8 cellular contexts compared by ENCODE assay signal in genomic region chr10:63264852-63265617, GRCh38.
DNase-seq lines count a peak whose midpoint lies in the region; ATAC-seq, FAIRE-seq and TF ChIP-seq lines count a peak whose summit lies in the region.

No MANE protein-coding gene starts in this region.

- no peak for FAIRE-seq in bronchial epithelial cell (lab: Jason Lieb, UNC)

- H3K36me3 Mint-ChIP-seq in stimulated activated effector memory CD8-positive, alpha-beta T cell treated with anti-CD3 and anti-CD28 coated beads, Interleukin-12 subunit alpha, Interleukin-12 subunit beta, amount 100 ng/mL, for 72 hours, result peaks cover 51% of the 10 kb centered on the region

- peak; percentile 15 for ATAC-seq in HG03432 (IDR thresholded peaks at IDR 0.05; ENCODE audit: unreplicated experiment)
- no peak for ATAC-seq in stimulated activated effector memory CD8-positive, alpha-beta T cell treated with anti-CD3 and anti-CD28 coated beads, Interleukin-12 subunit alpha, Interleukin-12 subunit beta, amount 100 ng/mL, for 72 hours
- ATAC-seq in GM21367 (IDR thresholded peaks at IDR 0.05; ENCODE audit: unreplicated experiment), result no peak

- peak; percentile 12 for DNase-seq in COLO668 (lab: John Stamatoyannopoulos, UW; ENCODE audit: unreplicated experiment)
- DNase-seq in bronchial epithelial cell (ENCODE audit: low read depth), result peak; percentile 57
- peak; percentile 69 for DNase-seq in kidney tubule cell (ENCODE audit: low spot score)
- DNase-seq in stimulated activated effector memory CD8-positive, alpha-beta T cell treated with anti-CD3 and anti-CD28 coated beads, Interleukin-12 subunit alpha, Interleukin-12 subunit beta, amount 100 ng/mL, for 72 hours (ENCODE audit: low spot score in 2 of 2), result no peak
- no peak for DNase-seq in COLO829 (ENCODE audit: low spot score)

- no peaks in the 10 kb centered on the region for H3K27me3 ChIP-seq in bronchial epithelial cell (ENCODE audit: control insufficient read depth, insufficient read depth, low read length)

- peak overlapping the region; percentile 95 for H3K27ac Mint-ChIP-seq in stimulated activated effector memory CD8-positive, alpha-beta T cell treated with anti-CD3 and anti-CD28 coated beads, Interleukin-12 subunit alpha, Interleukin-12 subunit beta, amount 100 ng/mL, for 72 hours

- peaks cover 2% of the 10 kb centered on the region for H3K36me3 ChIP-seq in bronchial epithelial cell (ENCODE audit: control insufficient read depth, insufficient read depth, low read length)

- no peak for TF ChIP-seq CTCF in bronchial epithelial cell (IDR thresholded peaks at IDR 0.05; ENCODE audit: insufficient read depth, low read length, severe bottlenecking)

- peak; percentile 53; the same call in 1 of the 2 replicates for TF ChIP-seq POLR2A in Raji (IDR thresholded peaks at IDR 0.05; ENCODE audit: insufficient read depth, low read depth, low read length)

- peak overlapping the region; percentile 76 for H3K4me3 Mint-ChIP-seq in stimulated activated effector memory CD8-positive, alpha-beta T cell treated with anti-CD3 and anti-CD28 coated beads, Interleukin-12 subunit alpha, Interleukin-12 subunit beta, amount 100 ng/mL, for 72 hours

- peaks cover 23% of the 10 kb centered on the region for H3K4me1 Mint-ChIP-seq in stimulated activated effector memory CD8-positive, alpha-beta T cell treated with anti-CD3 and anti-CD28 coated beads, Interleukin-12 subunit alpha, Interleukin-12 subunit beta, amount 100 ng/mL, for 72 hours

- no peaks in the 10 kb centered on the region for H3K9me3 Mint-ChIP-seq in stimulated activated effector memory CD8-positive, alpha-beta T cell treated with anti-CD3 and anti-CD28 coated beads, Interleukin-12 subunit alpha, Interleukin-12 subunit beta, amount 100 ng/mL, for 72 hours

- peak overlapping the region; percentile 61 for H3K4me3 ChIP-seq in bronchial epithelial cell (ENCODE audit: low read depth, low read length)

Comparison
In these comparisons a context has a peak if more than half of its experiments do, and no peak if none do; other contexts are left out.
1. DNase-seq: peak in COLO668 (single experiment), bronchial epithelial cell (single experiment) and kidney tubule cell (single experiment); none in stimulated activated effector memory CD8-positive, alpha-beta T cell treated with anti-CD3 and anti-CD28 coated beads, Interleukin-12 subunit alpha, Interleukin-12 subunit beta, amount 100 ng/mL, for 72 hours (0 of 2) and COLO829 (single experiment).